Comparison of ENCODE assay signal across 23 cellular contexts in the genomic region with DNA sequence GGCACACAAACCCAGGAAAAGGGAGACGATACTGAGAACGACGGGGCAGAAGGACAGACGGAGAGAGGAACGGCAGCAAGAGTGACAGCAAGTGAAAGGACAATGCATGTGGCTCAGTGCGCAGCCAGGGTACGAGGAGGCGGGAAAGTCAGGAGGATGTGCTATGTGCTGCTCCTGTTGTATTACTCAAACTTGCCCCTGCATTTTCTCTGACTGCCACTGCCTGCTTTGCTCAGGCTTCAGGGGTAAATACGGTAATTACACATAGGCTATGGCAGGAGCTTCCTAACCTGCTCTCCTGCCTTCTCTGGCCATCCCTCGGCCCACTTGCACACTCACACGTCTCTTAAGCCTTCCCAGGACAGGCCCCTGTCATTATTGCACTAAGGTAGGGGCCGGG.
DNase-seq lines count a peak whose midpoint lies in the region; ATAC-seq and TF ChIP-seq lines count a peak whose summit lies in the region.
"Had no signal": no experiment of that assay in that cellular context is flagged by ENCODE, and none has a peak within 500 bp of the region (broad histone marks: within the 10 kb centered on the region; RNA-seq: fewer than 3 reads in every experiment).

No MANE protein-coding gene starts in this region.

- no peaks in the 10 kb centered on the region for H3K27me3 ChIP-seq in ectodermal cell (ENCODE audit: control insufficient read depth, insufficient read depth, low read length, poor library complexity, severe bottlenecking)
- H3K27me3 ChIP-seq: pancreas had no signal

- H3K36me3 ChIP-seq in ectodermal cell (ENCODE audit: control insufficient read depth, insufficient read depth, low read length), result peaks cover 7% of the 10 kb centered on the region

- H3K4me3 ChIP-seq in ectodermal cell (ENCODE audit: insufficient read depth, low read depth, low read length), result no peak overlapping the region
- H3K4me3 ChIP-seq: heart right ventricle, left ventricle myocardium inferior, pancreas had no signal

- H3K27ac ChIP-seq in ectodermal cell (ENCODE audit: insufficient read depth, low read depth, low read length, poor library complexity, severe bottlenecking), result peak overlapping the region; percentile 58
- H3K27ac ChIP-seq: heart right ventricle, left ventricle myocardium inferior, pancreas had no signal

- H3K4me3 Mint-ChIP-seq in nephron (no peak overlapping the region), type B pancreatic cell (no peak overlapping the region)
- H3K4me3 Mint-ChIP-seq: activated CD4-positive, alpha-beta T cell treated with anti-CD3 and anti-CD28 coated beads, Interleukin-2, amount 10 ng/mL, durations not matched to agents 24 days and 14 days; activated naive CD4-positive, alpha-beta T cell treated with anti-CD3 and anti-CD28 coated beads, Interleukin-2, amount 10 ng/mL, durations not matched to agents 7 days and 5 days; activated T-cell treated with anti-CD3 and anti-CD28 coated beads, Interleukin-2, amount 50 U/mL, for 72 hours; CD8-positive, alpha-beta T cell; dendritic cell treated with granulocyte-macrophage colony-stimulating factor and Interleukin-4, amounts not matched to agents 40 ng/mL and 50 ng/mL, for 4 days; immature natural killer cell; mesothelial cell of epicardium; naive thymus-derived CD8-positive, alpha-beta T cell had no signal

- peaks cover 56% of the 10 kb centered on the region for H3K4me1 ChIP-seq in ectodermal cell (ENCODE audit: control insufficient read depth, insufficient read depth, low read length)
- H3K4me1 ChIP-seq: pancreas had no signal

- H3K27me3 Mint-ChIP-seq in nephron (ENCODE audit: low read depth) (peaks cover 7% of the 10 kb centered on the region), type B pancreatic cell (peaks cover 43% of the 10 kb centered on the region)

- H3K27ac Mint-ChIP-seq in nephron, result peak overlapping the region; percentile 83 to 96 (median 84)
- H3K27ac Mint-ChIP-seq in type B pancreatic cell, result peak overlapping the region; percentile 31
- H3K27ac Mint-ChIP-seq: activated CD4-positive, alpha-beta T cell treated with anti-CD3 and anti-CD28 coated beads, Interleukin-2, amount 10 ng/mL, durations not matched to agents 24 days and 14 days; activated naive CD4-positive, alpha-beta T cell treated with anti-CD3 and anti-CD28 coated beads, Interleukin-2, amount 10 ng/mL, durations not matched to agents 7 days and 5 days; activated T-cell treated with anti-CD3 and anti-CD28 coated beads, Interleukin-2, amount 50 U/mL, for 72 hours; CD8-positive, alpha-beta T cell; dendritic cell treated with granulocyte-macrophage colony-stimulating factor and Interleukin-4, amounts not matched to agents 40 ng/mL and 50 ng/mL, for 4 days; immature natural killer cell; mesothelial cell of epicardium; naive thymus-derived CD8-positive, alpha-beta T cell had no signal

- 78 to 79% methylated on average over 12 of the region's 12 CpGs for WGBS in ectodermal cell, 2 experiments

- peaks cover 70% of the 10 kb centered on the region for H3K4me1 Mint-ChIP-seq in nephron
- peaks cover 29% of the 10 kb centered on the region for H3K4me1 Mint-ChIP-seq in type B pancreatic cell (ENCODE audit: unreplicated experiment)
- H3K4me1 Mint-ChIP-seq: activated naive CD4-positive, alpha-beta T cell treated with anti-CD3 and anti-CD28 coated beads, Interleukin-2, amount 10 ng/mL, durations not matched to agents 7 days and 5 days had no signal

- peak; percentile 24 for DNase-seq in activated effector memory CD4-positive, alpha-beta T cell treated with anti-CD3 and anti-CD28 coated beads, Interleukin-2, amount 50 U/mL, for 16 hours
- no peak for DNase-seq in activated effector memory CD4-positive, alpha-beta T cell treated with Interleukin-2 at 50 U/mL for 16 hours
- no peak for DNase-seq in type B pancreatic cell (ENCODE audit: extremely low spot score, unreplicated experiment)
- DNase-seq in epidermal melanocyte (ENCODE audit: insufficient read length, low spot score), result no peak
- DNase-seq: activated CD4-positive, alpha-beta T cell treated with anti-CD3 and anti-CD28 coated beads, Interleukin-2, amount 10 ng/mL, durations not matched to agents 24 days and 14 days; activated naive CD4-positive, alpha-beta T cell treated with anti-CD3 and anti-CD28 coated beads, Interleukin-2, amount 10 ng/mL, durations not matched to agents 7 days and 5 days; activated T-cell treated with anti-CD3 and anti-CD28 coated beads, Interleukin-2, amount 50 U/mL, for 72 hours; amygdala; CD8-positive, alpha-beta T cell; DMS53; heart right ventricle; immature natural killer cell; left ventricle myocardium inferior; naive thymus-derived CD8-positive, alpha-beta T cell; NCI-H2171; trophoblast cell had no signal

- ATAC-seq in GM21381 (IDR thresholded peaks at IDR 0.05; ENCODE audit: unreplicated experiment) (no peak), GM21526 (IDR thresholded peaks at IDR 0.05; ENCODE audit: low FRiP score, unreplicated experiment) (no peak)
- ATAC-seq: activated T-cell treated with anti-CD3 and anti-CD28 coated beads, Interleukin-2, amount 50 U/mL, for 72 hours; CD8-positive, alpha-beta T cell; naive thymus-derived CD8-positive, alpha-beta T cell; pancreas had no signal

- H3K36me3 Mint-ChIP-seq in nephron (ENCODE audit: low read depth) (peaks cover 40% of the 10 kb centered on the region), type B pancreatic cell (peaks cover 6% of the 10 kb centered on the region)
- H3K36me3 Mint-ChIP-seq: activated naive CD4-positive, alpha-beta T cell treated with anti-CD3 and anti-CD28 coated beads, Interleukin-2, amount 10 ng/mL, durations not matched to agents 7 days and 5 days; CD8-positive, alpha-beta T cell; immature natural killer cell; naive thymus-derived CD8-positive, alpha-beta T cell had no signal

- no peaks in the 10 kb centered on the region for H3K9me3 Mint-ChIP-seq in nephron
- H3K9me3 Mint-ChIP-seq in type B pancreatic cell, result no peaks in the 10 kb centered on the region
- H3K9me3 Mint-ChIP-seq: activated CD4-positive, alpha-beta T cell treated with anti-CD3 and anti-CD28 coated beads, Interleukin-2, amount 10 ng/mL, durations not matched to agents 24 days and 14 days; activated naive CD4-positive, alpha-beta T cell treated with anti-CD3 and anti-CD28 coated beads, Interleukin-2, amount 10 ng/mL, durations not matched to agents 7 days and 5 days; activated T-cell treated with anti-CD3 and anti-CD28 coated beads, Interleukin-2, amount 50 U/mL, for 72 hours; CD8-positive, alpha-beta T cell; dendritic cell treated with granulocyte-macrophage colony-stimulating factor and Interleukin-4, amounts not matched to agents 40 ng/mL and 50 ng/mL, for 4 days; immature natural killer cell; mesothelial cell of epicardium; naive thymus-derived CD8-positive, alpha-beta T cell had no signal

- no peaks in the 10 kb centered on the region for H3K9me3 ChIP-seq in ectodermal cell (ENCODE audit: control insufficient read depth, low read length)
- H3K9me3 ChIP-seq: heart right ventricle, left ventricle myocardium inferior, pancreas had no signal

- TF ChIP-seq CTCF in nephron (IDR thresholded peaks at IDR 0.05; ENCODE audit: unreplicated experiment in 3 of 3) (no peak), type B pancreatic cell (conservative IDR thresholded peaks at IDR 0.05) (no peak)
